18 cellular contexts compared by ENCODE assay signal in genomic region chr12:132633901-132634300, GRCh38. TPM values are rescaled to one million over a fixed set of nuclear protein-coding genes. Genes with fewer than 3 reads are reported as not detected.
DNase-seq lines count a peak whose midpoint lies in the region; ATAC-seq and TF ChIP-seq lines count a peak whose summit lies in the region.
"Had no signal": no experiment of that assay in that cellular context is flagged by ENCODE, and none has a peak within 500 bp of the region (broad histone marks: within the 10 kb centered on the region; RNA-seq: fewer than 3 reads in every experiment).

No MANE protein-coding gene starts in this region.

- H3K4me1 ChIP-seq in GM23338 (ENCODE audit: insufficient read depth) (no peaks in the 10 kb centered on the region), OCI-LY3 (ENCODE audit: low read length) (peaks cover 46% of the 10 kb centered on the region), sigmoid colon (no peaks in the 10 kb centered on the region), upper lobe of right lung (no peaks in the 10 kb centered on the region)

- H3K79me2 ChIP-seq in GM23338 (replicated peaks; ENCODE audit: insufficient read depth) (no peaks in the 10 kb centered on the region), OCI-LY3 (ENCODE audit: low read length) (no peaks in the 10 kb centered on the region; the same call in 1 of the 2 replicates)

- intact Hi-C loops in sigmoid colon (cut with DNase I) (no loop called here), upper lobe of right lung (cut with DNase I) (no loop called here)

- no peak overlapping the region for H3K27ac Mint-ChIP-seq in GM23338
- no peak overlapping the region for H3K27ac Mint-ChIP-seq in endothelial cell (ENCODE audit: unreplicated experiment)
- H3K27ac Mint-ChIP-seq: HFFc6 had no signal

- TF ChIP-seq CTCF in GM23338 (conservative IDR thresholded peaks at IDR 0.05; ENCODE audit: low read depth in 2 of 2) (no peak), OCI-LY3 (IDR thresholded peaks at IDR 0.05; ENCODE audit: low read depth, low read length) (no peak), sigmoid colon (IDR thresholded peaks at IDR 0.05) (no peak), endothelial cell (IDR thresholded peaks at IDR 0.05; ENCODE audit: unreplicated experiment) (no peak), upper lobe of right lung (IDR thresholded peaks at IDR 0.05) (no peak)

- no peak for TF ChIP-seq POLR2A in sigmoid colon (IDR thresholded peaks at IDR 0.05)

- no peak overlapping the region for H3K4me2 ChIP-seq in GM23338
- H3K4me2 ChIP-seq in OCI-LY3 (ENCODE audit: low read length): peak overlapping the region; percentile 94
- H3K4me2 ChIP-seq: BLaER1 treated with 17β-estradiol and CSF1 and Interleukin-3, amounts not matched to agents 10 nM and 100 nM had no signal

- H3K4me3 Mint-ChIP-seq in GM23338 (no peak overlapping the region), endothelial cell (ENCODE audit: unreplicated experiment) (no peak overlapping the region)
- H3K4me3 Mint-ChIP-seq: CD4-positive, CD25-positive, alpha-beta regulatory T cell; H9; HFFc6 had no signal

- peak overlapping the region; percentile 76 for H3K9ac ChIP-seq in OCI-LY3 (ENCODE audit: low read length)
- H3K9ac ChIP-seq: GM23248 had no signal

- H4K20me1 ChIP-seq in GM23338 (replicated peaks; ENCODE audit: insufficient read depth) (peaks cover 28% of the 10 kb centered on the region), OCI-LY3 (ENCODE audit: insufficient read depth, low read length) (peaks cover 6% of the 10 kb centered on the region; the same call in 1 of the 2 replicates)

- H3K36me3 Mint-ChIP-seq in GM23338 (ENCODE audit: low read depth): peaks cover 100% of the 10 kb centered on the region
- peaks cover 85% of the 10 kb centered on the region for H3K36me3 Mint-ChIP-seq in endothelial cell (ENCODE audit: low read depth, unreplicated experiment)

- 92% methylated on average over 10 of the region's 10 CpGs for WGBS in sigmoid colon, 2 donors

- H3K4me1 Mint-ChIP-seq in GM23338 (no peaks in the 10 kb centered on the region), endothelial cell (ENCODE audit: unreplicated experiment) (peaks cover 4% of the 10 kb centered on the region)
- H3K4me1 Mint-ChIP-seq: CD4-positive, CD25-positive, alpha-beta regulatory T cell had no signal

- H3K27ac ChIP-seq in GM23338 (ENCODE audit: low read depth) (0 out of 2 replicates have a peak overlapping the region, but pooled peaks have one; percentile 39), OCI-LY3 (ENCODE audit: low read length) (peak overlapping the region; percentile 99), sigmoid colon (no peak overlapping the region), upper lobe of right lung (no peak overlapping the region)
- H3K27ac ChIP-seq: GM23248, HL-60 had no signal

- H3K36me3 ChIP-seq in GM23338 (ENCODE audit: insufficient read depth) (peaks cover 51% of the 10 kb centered on the region), OCI-LY3 (replicated peaks; ENCODE audit: low read depth, low read length) (peaks cover 84% of the 10 kb centered on the region), sigmoid colon (peaks cover 0 to 86% (median 37%) of the 10 kb centered on the region in 4 donors), upper lobe of right lung (peaks cover 66% of the 10 kb centered on the region)

- ATAC-seq in GM23338: no peak
- ATAC-seq in HG03095 (IDR thresholded peaks at IDR 0.05; ENCODE audit: unreplicated experiment): no peak
- no peak for ATAC-seq in upper lobe of right lung

- no peaks in the 10 kb centered on the region for H3K27me3 ChIP-seq in GM23338 (ENCODE audit: insufficient read depth)
- no peaks in the 10 kb centered on the region for H3K27me3 ChIP-seq in OCI-LY3 (ENCODE audit: low read depth, low read length)
- H3K27me3 ChIP-seq in sigmoid colon: no peaks in the 10 kb centered on the region
- no peaks in the 10 kb centered on the region for H3K27me3 ChIP-seq in upper lobe of right lung
- H3K27me3 ChIP-seq: BLaER1 treated with 17β-estradiol and CSF1 and Interleukin-3, amounts not matched to agents 10 nM and 100 nM had no signal

- H3F3A ChIP-seq in GM23338 (replicated peaks; ENCODE audit: low read depth): peaks cover 14% of the 10 kb centered on the region; the same call in 1 of the 2 replicates

- H3K4me3 ChIP-seq in GM23338: no peak overlapping the region
- peak overlapping the region; percentile 64 for H3K4me3 ChIP-seq in OCI-LY3 (ENCODE audit: low read length)
- H3K4me3 ChIP-seq in sigmoid colon: no peak overlapping the region
- H3K4me3 ChIP-seq in upper lobe of right lung: no peak overlapping the region
- H3K4me3 ChIP-seq: BLaER1 treated with 17β-estradiol and CSF1 and Interleukin-3, amounts not matched to agents 10 nM and 100 nM; GM23248 had no signal

- H3K9me2 ChIP-seq in GM23338 (ENCODE audit: insufficient read depth): no peaks in the 10 kb centered on the region

- no peak overlapping the region for H2AFZ ChIP-seq in GM23338
- no peak overlapping the region for H2AFZ ChIP-seq in OCI-LY3 (ENCODE audit: low read depth, low read length)
- H2AFZ ChIP-seq: GM23248 had no signal

- DNase-seq in GM23338 (ENCODE audit: low spot score): no peak
- DNase-seq in iPS-NIHi11 (ENCODE audit: low spot score): peak; percentile 7
- DNase-seq in sigmoid colon: peak; percentile 45
- DNase-seq in endothelial cell (ENCODE audit: low spot score): no peak
- no peak for DNase-seq in NOMO-1 (lab: John Stamatoyannopoulos, UW; ENCODE audit: unreplicated experiment in 2 of 2)
- DNase-seq in upper lobe of right lung: no peak
- DNase-seq: 8988T; Calu3; CD4-positive, CD25-positive, alpha-beta regulatory T cell; DMS 273 treated with DMSO at 0.1 percent for 48 hours; GM23248; H9; HFFc6 had no signal

- H3K27me3 Mint-ChIP-seq in GM23338 (ENCODE audit: insufficient read depth, low read depth, poor library complexity): peaks cover 14% of the 10 kb centered on the region
- H3K27me3 Mint-ChIP-seq in endothelial cell (ENCODE audit: unreplicated experiment): peaks cover 18% of the 10 kb centered on the region
- H3K27me3 Mint-ChIP-seq: CD4-positive, CD25-positive, alpha-beta regulatory T cell had no signal

- TF ChIP-seq EP300 in sigmoid colon (IDR thresholded peaks at IDR 0.05): no peak

- no peaks in the 10 kb centered on the region for H3K9me3 ChIP-seq in OCI-LY3 (ENCODE audit: insufficient read depth, low read length)
- no peaks in the 10 kb centered on the region for H3K9me3 ChIP-seq in sigmoid colon
- no peaks in the 10 kb centered on the region for H3K9me3 ChIP-seq in upper lobe of right lung
- H3K9me3 ChIP-seq: BLaER1 treated with 17β-estradiol and CSF1 and Interleukin-3, amounts not matched to agents 10 nM and 100 nM had no signal

- H3K9me3 Mint-ChIP-seq in GM23338 (no peaks in the 10 kb centered on the region; the same call in 2 of the 3 replicates), endothelial cell (ENCODE audit: unreplicated experiment) (no peaks in the 10 kb centered on the region)
- H3K9me3 Mint-ChIP-seq: H9, HFFc6 had no signal

TF ChIP-seq in GM23338, 12 proteins besides CTCF, POLR2A, EP300 and RAD21 (continues in another document):
- TF ChIP-seq JUNB (IDR thresholded peaks at IDR 0.05; ENCODE audit: unreplicated experiment) (no peak), STAT1 (IDR thresholded peaks at IDR 0.05; ENCODE audit: unreplicated experiment) (no peak), CREB1 (CRISPR knock-in tag; IDR thresholded peaks at IDR 0.05; ENCODE audit: low read depth) (no peak), ETS1 (IDR thresholded peaks at IDR 0.05) (no peak)

RNA-seq across cellular contexts. Expression of gene P2RX2, which starts 15.3 kb away (rescaled TPM):
- 1.7 and 3.0 TPM in 2 replicates for total RNA-seq in GM23338 (2014; rRNA removed; shearing (Covaris generic))
- polyA plus RNA-seq in GM23338 (2016; fragmentation: Nextera tagmentation; extraction: Ambion mirVana): 1.1 and 2.3 TPM in 2 replicates
- total RNA-seq in sigmoid colon: 1 to 10 TPM in 1 of 4 donors, under 1 TPM in 2, not detected in 1; 0.16 to 1.4 (median 0.36) TPM
- polyA plus RNA-seq in sigmoid colon: under 1 TPM in 2 of 3 donors, not detected in 1; 0.36 to 0.60 TPM
- not detected for total RNA-seq in endothelial cell (ENCODE audit: unreplicated experiment)
- total RNA-seq in upper lobe of right lung: 0.55 TPM
- total RNA-seq: Calu3; CD4-positive, CD25-positive, alpha-beta regulatory T cell; Daoy; GM23248; HFFc6 had no signal
- polyA plus RNA-seq: CD4-positive, CD25-positive, alpha-beta regulatory T cell; GM23248 had no signal

RNA-seq across cellular contexts. Expression of gene LRCOL1, which starts 23.5 kb away (rescaled TPM):
- 1.7 TPM in 1 of 2 replicates, not detected in the other for total RNA-seq in GM23338 (2014; rRNA removed; shearing (Covaris generic))
- polyA plus RNA-seq in GM23338 (2016; fragmentation: Nextera tagmentation; extraction: Ambion mirVana): not detected in 2 replicates
- 1 to 10 TPM in 1 of 4 donors, under 1 TPM in 1, not detected in 2; 0.49 to 1.4 TPM for total RNA-seq in sigmoid colon
- polyA plus RNA-seq in sigmoid colon: under 1 TPM in 1 of 3 donors, not detected in 2; 0.55 TPM
- not detected for total RNA-seq in endothelial cell (ENCODE audit: unreplicated experiment)
- 1.8 TPM for total RNA-seq in upper lobe of right lung
- total RNA-seq: Calu3; CD4-positive, CD25-positive, alpha-beta regulatory T cell; Daoy; GM23248; H9 had no signal
- polyA plus RNA-seq: CD4-positive, CD25-positive, alpha-beta regulatory T cell; GM23248 had no signal

RNA-seq across cellular contexts. Expression of gene POLE, which starts 53.2 kb away (rescaled TPM):
- total RNA-seq in GM23338 (2014; rRNA removed; shearing (Covaris generic)): 90.3 and 125 TPM in 2 replicates
- 29.6 and 33.6 TPM in 2 replicates for polyA plus RNA-seq in GM23338 (2016; fragmentation: Nextera tagmentation; extraction: Ambion mirVana)
- total RNA-seq in sigmoid colon: 10 to 100 TPM; 12.5 to 37.4 (median 34.0) TPM
- polyA plus RNA-seq in sigmoid colon: 10 to 100 TPM; 11.1 to 33.5 (median 15.6) TPM
- 137 TPM for total RNA-seq in endothelial cell (ENCODE audit: unreplicated experiment)
- 23.5 TPM for total RNA-seq in upper lobe of right lung

RNA-seq across cellular contexts. Expression of gene PXMP2, which starts 53.5 kb away (rescaled TPM):
- total RNA-seq in GM23338 (2014; rRNA removed; shearing (Covaris generic)): 17.3 and 17.4 TPM in 2 replicates
- polyA plus RNA-seq in GM23338 (2016; fragmentation: Nextera tagmentation; extraction: Ambion mirVana) (19.7 and 24.5 TPM in 2 replicates), sigmoid colon (100 to 1,000 TPM in 1 of 3 donors, 10 to 100 TPM in 2; 41.6 to 127 (median 85.9) TPM)
- total RNA-seq in sigmoid colon (10 to 100 TPM; 19.4 to 46.4 (median 42.8) TPM), endothelial cell (ENCODE audit: unreplicated experiment) (18.6 TPM), upper lobe of right lung (21.2 TPM)

Comparison
In these comparisons a context has a peak if more than half of its experiments do, and no peak if none do; other contexts are left out.
1. DNase-seq: peak in iPS-NIHi11 (single experiment) and sigmoid colon (single experiment); none in GM23338 (single experiment), endothelial cell (single experiment), NOMO-1 (0 of 2) and upper lobe of right lung (single experiment).
2. H3K27ac ChIP-seq: peak in GM23338 (single experiment) and OCI-LY3 (single experiment); none in sigmoid colon (0 of 4) and upper lobe of right lung (single experiment).